Comparison of ENCODE assay signal across 8 cellular contexts in the genomic region with DNA sequence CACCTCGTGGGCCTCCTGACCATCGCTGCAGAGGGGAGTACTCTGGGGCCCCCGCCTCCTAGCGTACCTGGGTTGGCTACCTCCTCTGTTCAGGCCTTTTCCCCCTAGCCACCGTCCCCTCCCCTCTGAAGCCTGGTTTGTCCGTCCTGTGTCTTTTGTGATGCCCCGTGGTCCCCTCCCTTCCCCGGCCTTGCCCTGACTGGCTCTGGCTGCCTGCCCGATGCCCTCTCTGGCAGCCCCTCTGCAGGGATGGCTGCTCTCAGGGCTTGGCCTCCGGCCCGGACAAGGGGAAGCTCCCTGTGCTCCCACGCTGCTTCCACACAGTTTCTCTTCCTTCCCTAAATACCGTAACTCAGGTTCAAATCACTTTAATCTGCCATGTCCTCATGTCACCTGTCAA. TPM values are rescaled to one million over a fixed set of nuclear protein-coding genes. Genes with fewer than 3 reads are reported as not detected.
DNase-seq lines count a peak whose midpoint lies in the region; ATAC-seq and TF ChIP-seq lines count a peak whose summit lies in the region.
"Not testable (repeated sequence)": the region's sequence is repeated elsewhere in the genome, so short reads cannot be mapped to it uniquely, and the experiment has no call there.

No MANE protein-coding gene starts in this region.

- intact Hi-C loops in left ventricle myocardium inferior (cut with micrococcal nuclease); posterior cingulate gyrus (cut with DNase I): not testable (repeated sequence)

- H3K9me3 Mint-ChIP-seq in activated T-cell treated with anti-CD3 and anti-CD28 coated beads, Interleukin-2, amount 50 U/mL, for 24 hours; endothelial cell (ENCODE audit: unreplicated experiment); stimulated activated naive CD8-positive, alpha-beta T cell treated with anti-CD3 and anti-CD28 coated beads, Interleukin-15, amount 100 ng/mL, for 72 hours: not testable (repeated sequence)

- H3K4me1 Mint-ChIP-seq in activated T-cell treated with anti-CD3 and anti-CD28 coated beads, Interleukin-2, amount 50 U/mL, for 24 hours (ENCODE audit: low read depth); endothelial cell (ENCODE audit: unreplicated experiment); stimulated activated naive CD8-positive, alpha-beta T cell treated with anti-CD3 and anti-CD28 coated beads, Interleukin-15, amount 100 ng/mL, for 72 hours: not testable (repeated sequence)

- peaks cover 38% of the 10 kb centered on the region for H3K36me3 ChIP-seq in left ventricle myocardium inferior

- H3K36me3 Mint-ChIP-seq in activated T-cell treated with anti-CD3 and anti-CD28 coated beads, Interleukin-2, amount 50 U/mL, for 24 hours (ENCODE audit: low read depth), result peaks cover 64% of the 10 kb centered on the region
- H3K36me3 Mint-ChIP-seq in endothelial cell (ENCODE audit: low read depth, unreplicated experiment), result peaks cover 12% of the 10 kb centered on the region

- not testable (repeated sequence) for H3K4me3 Mint-ChIP-seq in activated T-cell treated with anti-CD3 and anti-CD28 coated beads, Interleukin-2, amount 50 U/mL, for 24 hours; endothelial cell (ENCODE audit: unreplicated experiment); stimulated activated naive CD8-positive, alpha-beta T cell treated with anti-CD3 and anti-CD28 coated beads, Interleukin-15, amount 100 ng/mL, for 72 hours

- not testable (repeated sequence) for H3K4me3 ChIP-seq in left ventricle myocardium inferior

- TF ChIP-seq CTCF in endothelial cell (IDR thresholded peaks at IDR 0.05; ENCODE audit: unreplicated experiment); left ventricle myocardium inferior (IDR thresholded peaks at IDR 0.05; ENCODE audit: borderline replicate concordance): not testable (repeated sequence)

- not testable (repeated sequence) for H3K27me3 ChIP-seq in left ventricle myocardium inferior (ENCODE audit: low read depth)

- peak; percentile 30 for DNase-seq in Ammon's horn (ENCODE audit: low spot score)
- DNase-seq in NCI-H1092 (lab: John Stamatoyannopoulos, UW), result peak; percentile 18
- not testable (repeated sequence) for DNase-seq in activated T-cell treated with anti-CD3 and anti-CD28 coated beads, Interleukin-2, amount 50 U/mL, for 24 hours; endothelial cell (ENCODE audit: low spot score); stimulated activated naive CD8-positive, alpha-beta T cell treated with anti-CD3 and anti-CD28 coated beads, Interleukin-15, amount 100 ng/mL, for 72 hours
- peak; percentile 64 for DNase-seq in left ventricle myocardium inferior
- DNase-seq in medulla oblongata (ENCODE audit: extremely low spot score), result peak; percentile 30
- peak in 6 of 10 donors; percentile 22 to 83 (median 52) for DNase-seq in posterior cingulate gyrus

- not testable (repeated sequence) for H3K9me3 ChIP-seq in left ventricle myocardium inferior (replicated peaks)

- peak; percentile 13 for ATAC-seq in stimulated activated naive CD8-positive, alpha-beta T cell treated with anti-CD3 and anti-CD28 coated beads, Interleukin-15, amount 100 ng/mL, for 72 hours

- not testable (repeated sequence) for H3K27ac ChIP-seq in left ventricle myocardium inferior (replicated peaks)

- not testable (repeated sequence) for H3K27me3 Mint-ChIP-seq in activated T-cell treated with anti-CD3 and anti-CD28 coated beads, Interleukin-2, amount 50 U/mL, for 24 hours; endothelial cell (ENCODE audit: unreplicated experiment); stimulated activated naive CD8-positive, alpha-beta T cell treated with anti-CD3 and anti-CD28 coated beads, Interleukin-15, amount 100 ng/mL, for 72 hours

- not testable (repeated sequence) for H3K4me1 ChIP-seq in left ventricle myocardium inferior

- peak overlapping the region; percentile 18 for H3K27ac Mint-ChIP-seq in activated T-cell treated with anti-CD3 and anti-CD28 coated beads, Interleukin-2, amount 50 U/mL, for 24 hours
- H3K27ac Mint-ChIP-seq in endothelial cell (ENCODE audit: unreplicated experiment), result peak overlapping the region; percentile 31
- H3K27ac Mint-ChIP-seq in stimulated activated naive CD8-positive, alpha-beta T cell treated with anti-CD3 and anti-CD28 coated beads, Interleukin-15, amount 100 ng/mL, for 72 hours, result peak overlapping the region in 1 of 2 donors; percentile 28

RNA-seq across cellular contexts. Expression of a gene that starts 24.3 kb away (rescaled TPM):
- total RNA-seq in endothelial cell (ENCODE audit: unreplicated experiment) (7.4 TPM), left ventricle myocardium inferior (1.4 TPM)
